28 cellular contexts compared by ENCODE assay signal in genomic region chr7:47982610-47983009, GRCh38. TPM values are rescaled to one million over a fixed set of nuclear protein-coding genes. Genes with fewer than 3 reads are reported as not detected.
DNase-seq lines count a peak whose midpoint lies in the region; TF ChIP-seq lines count a peak whose summit lies in the region.
"Had no signal": no experiment of that assay in that cellular context is flagged by ENCODE, and none has a peak within 500 bp of the region (broad histone marks: within the 10 kb centered on the region; RNA-seq: fewer than 3 reads in every experiment).

No MANE protein-coding gene starts in this region.

- H3K36me3 Mint-ChIP-seq in neural crest cell (ENCODE audit: low read depth): peaks cover 7% of the 10 kb centered on the region

- H3K4me1 Mint-ChIP-seq in neural crest cell: peaks cover 17% of the 10 kb centered on the region

- H3K4me3 Mint-ChIP-seq in neural crest cell: no peak overlapping the region
- H3K4me3 Mint-ChIP-seq: activated CD4-positive, alpha-beta T cell treated with anti-CD3 and anti-CD28 coated beads, Interleukin-2, amount 10 ng/mL, durations not matched to agents 7 days and 5 days; activated naive CD8-positive, alpha-beta T cell treated with anti-CD3 and anti-CD28 coated beads, Interleukin-2, amount 50 U/mL, for 24 hours had no signal

- H3K9me3 Mint-ChIP-seq in neural crest cell: no peaks in the 10 kb centered on the region
- H3K9me3 Mint-ChIP-seq: activated CD4-positive, alpha-beta T cell treated with anti-CD3 and anti-CD28 coated beads, Interleukin-2, amount 10 ng/mL, durations not matched to agents 7 days and 5 days; activated naive CD8-positive, alpha-beta T cell treated with anti-CD3 and anti-CD28 coated beads, Interleukin-2, amount 50 U/mL, for 24 hours had no signal

- no peak overlapping the region for H3K27ac Mint-ChIP-seq in neural crest cell (ENCODE audit: unreplicated experiment)
- H3K27ac Mint-ChIP-seq: activated CD4-positive, alpha-beta T cell treated with anti-CD3 and anti-CD28 coated beads, Interleukin-2, amount 10 ng/mL, durations not matched to agents 7 days and 5 days; activated naive CD8-positive, alpha-beta T cell treated with anti-CD3 and anti-CD28 coated beads, Interleukin-2, amount 50 U/mL, for 24 hours had no signal

- H3K27me3 Mint-ChIP-seq in neural crest cell (ENCODE audit: low read depth): no peaks in the 10 kb centered on the region
- H3K27me3 Mint-ChIP-seq: activated CD4-positive, alpha-beta T cell treated with anti-CD3 and anti-CD28 coated beads, Interleukin-2, amount 10 ng/mL, durations not matched to agents 7 days and 5 days; activated naive CD8-positive, alpha-beta T cell treated with anti-CD3 and anti-CD28 coated beads, Interleukin-2, amount 50 U/mL, for 24 hours had no signal

- DNase-seq in DMS53 (lab: John Stamatoyannopoulos, UW) (peak; percentile 12), DMS53 treated with DMSO at 0.1 percent for 48 hours (lab: John Stamatoyannopoulos, UW; ENCODE audit: unreplicated experiment) (no peak), NCI-H1930 (lab: John Stamatoyannopoulos, UW) (peak; percentile 31 to 81), cerebellar cortex (ENCODE audit: low spot score) (peak; percentile 24), neural crest cell (ENCODE audit: low read depth, low spot score) (no peak), NCI-H2029 (lab: John Stamatoyannopoulos, UW) (no peak), dedifferentiated amniotic fluid mesenchymal stem cell (ENCODE audit: extremely low spot score) (no peak)
- DNase-seq in activated CD4-positive, CD25-positive, alpha-beta regulatory T cell treated with anti-CD3 and anti-CD28 coated beads, Interleukin-2, amount 50 U/mL, for 72 hours: no peak
- DNase-seq: 8988T; activated CD4-positive, alpha-beta T cell treated with anti-CD3 and anti-CD28 coated beads, Interleukin-2, amount 10 ng/mL, durations not matched to agents 7 days and 5 days; activated CD8-positive, alpha-beta memory T cell treated with anti-CD3 and anti-CD28 coated beads, Interleukin-2, amount 50 U/mL, for 4 hours; activated effector memory CD4-positive, alpha-beta T cell treated with Interleukin-2 at 50 U/mL for 16 hours; activated naive CD8-positive, alpha-beta T cell treated with anti-CD3 and anti-CD28 coated beads, Interleukin-2, amount 50 U/mL, for 24 hours; BE2C; body of pancreas; colonic mucosa; hippocampal formation; IMR-90; MM.1S; NCI-H187; Right ventricle myocardium superior; stimulated activated CD4-positive, alpha-beta T cell treated with anti-CD3 and anti-CD28 coated beads, Interleukin-12 subunit alpha, Interleukin-12 subunit beta, amount 100 ng/mL, for 4 hours; T-helper 1 cell; upper lobe of right lung had no signal

- peak; percentile 21 for TF ChIP-seq CTCF in neural crest cell (conservative IDR thresholded peaks at IDR 0.05)

RNA-seq across cellular contexts. Expression of gene HUS1, which starts 3.2 kb away (rescaled TPM):
- 43.1 and 47.0 TPM in 2 replicates for total RNA-seq in neural crest cell

RNA-seq across cellular contexts. Expression of gene PKD1L1, which starts 34.3 kb away (rescaled TPM):
- 0.11 and 0.19 TPM in 2 replicates for total RNA-seq in neural crest cell

RNA-seq across cellular contexts. Expression of gene SUN3, which starts 46.3 kb away (rescaled TPM):
- not detected in 2 replicates for total RNA-seq in neural crest cell
- total RNA-seq: body of pancreas, colonic mucosa, fibroblast of villous mesenchyme, IMR-90, lower leg skin, NCI-H460, omental fat pad, Right ventricle myocardium superior, upper lobe of right lung had no signal

RNA-seq across cellular contexts. Expression of gene C7orf57, which starts 52.7 kb away (rescaled TPM):
- not detected in 2 replicates for total RNA-seq in neural crest cell
- total RNA-seq: IMR-90, NCI-H460, Right ventricle myocardium superior, upper lobe of right lung had no signal

Comparison
In these comparisons a context has a peak if more than half of its experiments do, and no peak if none do; other contexts are left out.
1. DNase-seq: peak in DMS53 (single experiment), NCI-H1930 (2 of 2) and cerebellar cortex (single experiment); none in DMS53 treated with DMSO at 0.1 percent for 48 hours (single experiment), neural crest cell (single experiment), activated CD4-positive, CD25-positive, alpha-beta regulatory T cell treated with anti-CD3 and anti-CD28 coated beads, Interleukin-2, amount 50 U/mL, for 72 hours (single experiment), NCI-H2029 (single experiment) and dedifferentiated amniotic fluid mesenchymal stem cell (single experiment).